Comparison of ENCODE assay signal across 1 cellular context in the genomic region with DNA sequence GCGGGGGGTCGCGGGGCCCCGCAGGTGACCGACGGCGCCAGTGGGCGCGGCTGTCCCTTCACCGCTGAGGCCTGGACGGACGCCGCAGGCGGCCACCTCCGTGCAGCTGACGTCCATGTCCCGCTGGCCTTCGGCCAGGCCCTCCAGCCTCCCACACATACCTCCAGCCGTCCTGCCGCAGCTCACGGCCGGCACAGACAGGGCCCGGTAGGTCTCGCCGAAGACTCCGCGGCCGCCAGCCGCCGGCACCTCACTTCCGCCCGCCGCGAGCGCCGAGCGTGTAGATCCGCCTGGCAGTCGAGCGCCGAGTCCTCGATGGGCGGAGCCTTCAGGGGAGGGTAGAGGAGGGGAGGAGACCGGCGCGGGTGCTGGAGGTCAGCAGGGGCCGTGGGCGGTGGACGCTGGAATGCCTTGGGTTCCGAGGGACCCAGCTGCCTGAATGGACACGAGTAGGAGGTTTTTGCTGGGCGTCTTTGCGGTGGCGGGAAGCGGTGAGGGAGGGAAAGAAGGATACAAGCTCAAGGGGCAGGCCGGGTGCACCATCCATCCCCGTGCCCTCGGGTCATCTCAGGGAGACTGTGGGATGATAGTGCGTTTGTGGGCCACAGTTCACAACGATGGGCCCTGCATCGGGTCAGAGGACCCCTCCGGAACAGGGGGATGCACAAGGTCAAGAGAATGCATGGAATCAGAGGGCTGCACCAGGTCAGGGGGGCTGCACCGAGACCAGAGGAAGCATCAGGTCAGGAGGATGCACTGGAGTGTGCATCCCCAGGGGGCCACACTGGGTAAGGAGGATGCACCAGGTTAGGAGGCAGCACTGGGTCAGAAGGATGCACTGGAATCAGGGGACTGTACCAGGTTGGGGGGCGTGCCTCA.
TF ChIP-seq lines count a peak whose summit lies in the region.

A gene with protein sequence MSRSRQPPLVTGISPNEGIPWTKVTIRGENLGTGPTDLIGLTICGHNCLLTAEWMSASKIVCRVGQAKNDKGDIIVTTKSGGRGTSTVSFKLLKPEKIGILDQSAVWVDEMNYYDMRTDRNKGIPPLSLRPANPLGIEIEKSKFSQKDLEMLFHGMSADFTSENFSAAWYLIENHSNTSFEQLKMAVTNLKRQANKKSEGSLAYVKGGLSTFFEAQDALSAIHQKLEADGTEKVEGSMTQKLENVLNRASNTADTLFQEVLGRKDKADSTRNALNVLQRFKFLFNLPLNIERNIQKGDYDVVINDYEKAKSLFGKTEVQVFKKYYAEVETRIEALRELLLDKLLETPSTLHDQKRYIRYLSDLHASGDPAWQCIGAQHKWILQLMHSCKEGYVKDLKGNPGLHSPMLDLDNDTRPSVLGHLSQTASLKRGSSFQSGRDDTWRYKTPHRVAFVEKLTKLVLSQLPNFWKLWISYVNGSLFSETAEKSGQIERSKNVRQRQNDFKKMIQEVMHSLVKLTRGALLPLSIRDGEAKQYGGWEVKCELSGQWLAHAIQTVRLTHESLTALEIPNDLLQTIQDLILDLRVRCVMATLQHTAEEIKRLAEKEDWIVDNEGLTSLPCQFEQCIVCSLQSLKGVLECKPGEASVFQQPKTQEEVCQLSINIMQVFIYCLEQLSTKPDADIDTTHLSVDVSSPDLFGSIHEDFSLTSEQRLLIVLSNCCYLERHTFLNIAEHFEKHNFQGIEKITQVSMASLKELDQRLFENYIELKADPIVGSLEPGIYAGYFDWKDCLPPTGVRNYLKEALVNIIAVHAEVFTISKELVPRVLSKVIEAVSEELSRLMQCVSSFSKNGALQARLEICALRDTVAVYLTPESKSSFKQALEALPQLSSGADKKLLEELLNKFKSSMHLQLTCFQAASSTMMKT (minus strand): TSS at position 282 of the 879 bp plus-strand sequence. CDS start 55,321 bp downstream, outside the sequence.

TF ChIP-seq in HepG2, 621 proteins besides CTCF, POLR2A, EP300 and RAD21 (continued from another document and continues in another):
- TF ChIP-seq, protein P1, sequence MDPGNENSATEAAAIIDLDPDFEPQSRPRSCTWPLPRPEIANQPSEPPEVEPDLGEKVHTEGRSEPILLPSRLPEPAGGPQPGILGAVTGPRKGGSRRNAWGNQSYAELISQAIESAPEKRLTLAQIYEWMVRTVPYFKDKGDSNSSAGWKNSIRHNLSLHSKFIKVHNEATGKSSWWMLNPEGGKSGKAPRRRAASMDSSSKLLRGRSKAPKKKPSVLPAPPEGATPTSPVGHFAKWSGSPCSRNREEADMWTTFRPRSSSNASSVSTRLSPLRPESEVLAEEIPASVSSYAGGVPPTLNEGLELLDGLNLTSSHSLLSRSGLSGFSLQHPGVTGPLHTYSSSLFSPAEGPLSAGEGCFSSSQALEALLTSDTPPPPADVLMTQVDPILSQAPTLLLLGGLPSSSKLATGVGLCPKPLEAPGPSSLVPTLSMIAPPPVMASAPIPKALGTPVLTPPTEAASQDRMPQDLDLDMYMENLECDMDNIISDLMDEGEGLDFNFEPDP (CRISPR knock-in tag; conservative IDR thresholded peaks at IDR 0.05): no peak
- TF ChIP-seq ZNF747 (CRISPR knock-in tag; IDR thresholded peaks at IDR 0.05; ENCODE audit: borderline replicate concordance) (peak; percentile 96), ZNF703 (CRISPR knock-in tag; IDR thresholded peaks at IDR 0.05; ENCODE audit: borderline replicate concordance) (no peak), MIER2 (CRISPR knock-in tag; IDR thresholded peaks at IDR 0.05) (0 out of 2 replicates have a peak, but pooled peaks have one; percentile 48), MATR3 (CRISPR knock-in tag; IDR thresholded peaks at IDR 0.05) (0 out of 2 replicates have a peak, but pooled peaks have one; percentile 61), ZNF674 (CRISPR knock-in tag; IDR thresholded peaks at IDR 0.05; ENCODE audit: low read depth) (peak; percentile 82; the same call in 1 of the 2 replicates), FOXA3 (CRISPR knock-in tag; IDR thresholded peaks at IDR 0.05) (peak; percentile 83), ZNF326 (CRISPR knock-in tag; IDR thresholded peaks at IDR 0.05; ENCODE audit: borderline replicate concordance) (no peak), PAF1 (CRISPR knock-in tag; IDR thresholded peaks at IDR 0.05) (no peak), SMARCC2 (IDR thresholded peaks at IDR 0.05) (no peak), REL (CRISPR knock-in tag; conservative IDR thresholded peaks at IDR 0.05) (peak; percentile 86; the same call in 1 of the 2 replicates), NFE2L1 (CRISPR knock-in tag; IDR thresholded peaks at IDR 0.05; ENCODE audit: borderline replicate concordance) (no peak; the same call in 1 of the 2 replicates), KLF13 (CRISPR knock-in tag; IDR thresholded peaks at IDR 0.05) (peak; percentile 77), SRF (IDR thresholded peaks at IDR 0.05; ENCODE audit: low read depth, low read length) (peak; percentile 99), HNRNPLL (IDR thresholded peaks at IDR 0.05; ENCODE audit: low read depth, low read length, poor library complexity, severe bottlenecking) (peak; percentile 84), NFE2L2 (IDR thresholded peaks at IDR 0.05; ENCODE audit: low read length) (no peak), HNF4A (CRISPR knock-in tag; IDR thresholded peaks at IDR 0.05) (peak; percentile 44; the same call in 1 of the 2 replicates), ZBTB21 (CRISPR knock-in tag; IDR thresholded peaks at IDR 0.05) (peak; percentile 55; the same call in 1 of the 2 replicates), ZNF530 (CRISPR knock-in tag; IDR thresholded peaks at IDR 0.05; ENCODE audit: low read depth) (no peak), RARA (CRISPR knock-in tag; IDR thresholded peaks at IDR 0.05) (peak; percentile 71), TCF7 (IDR thresholded peaks at IDR 0.05; ENCODE audit: low read depth) (no peak), GZF1 (CRISPR knock-in tag; IDR thresholded peaks at IDR 0.05) (0 out of 2 replicates have a peak, but pooled peaks have one; percentile 6), THYN1 (CRISPR knock-in tag; IDR thresholded peaks at IDR 0.05; ENCODE audit: borderline replicate concordance, low read depth) (no peak), NRL (CRISPR knock-in tag; IDR thresholded peaks at IDR 0.05; ENCODE audit: borderline replicate concordance) (0 out of 2 replicates have a peak, but pooled peaks have one; percentile 12), ZKSCAN1 (IDR thresholded peaks at IDR 0.05; ENCODE audit: low read length) (peak; percentile 56; the same call in 1 of the 2 replicates), ZNF841 (CRISPR knock-in tag; IDR thresholded peaks at IDR 0.05; ENCODE audit: borderline replicate concordance) (0 out of 2 replicates have a peak, but pooled peaks have one; percentile 34), ZMYM2 (CRISPR knock-in tag; IDR thresholded peaks at IDR 0.05) (no peak), ZNF749 (CRISPR knock-in tag; IDR thresholded peaks at IDR 0.05; ENCODE audit: borderline replicate concordance) (peak; percentile 40; the same call in 1 of the 2 replicates), RFX3 (CRISPR knock-in tag; IDR thresholded peaks at IDR 0.05) (0 out of 2 replicates have a peak, but pooled peaks have one; percentile 15), ZNF484 (CRISPR knock-in tag; IDR thresholded peaks at IDR 0.05; ENCODE audit: borderline replicate concordance, low read depth) (no peak), NCOA1 (CRISPR knock-in tag; IDR thresholded peaks at IDR 0.05) (no peak; the same call in 1 of the 2 replicates), MEF2D (CRISPR knock-in tag; IDR thresholded peaks at IDR 0.05) (peak; percentile 85; the same call in 1 of the 2 replicates), AGO2 (optimal IDR thresholded peaks at IDR 0.05; ENCODE audit: low read depth, low read length) (peak; percentile 55), MBD4 (IDR thresholded peaks at IDR 0.05; ENCODE audit: borderline replicate concordance, low read length) (no peak), ZNF790 (CRISPR knock-in tag; IDR thresholded peaks at IDR 0.05; ENCODE audit: borderline replicate concordance) (no peak; the same call in 1 of the 2 replicates), ZNF792 (CRISPR knock-in tag; IDR thresholded peaks at IDR 0.05) (peak; percentile 94), ZNF879 (CRISPR knock-in tag; IDR thresholded peaks at IDR 0.05) (no peak; the same call in 1 of the 2 replicates), TSC22D2 (CRISPR knock-in tag; IDR thresholded peaks at IDR 0.05; ENCODE audit: borderline replicate concordance) (peak; percentile 96), BRCA1 (CRISPR knock-in tag; IDR thresholded peaks at IDR 0.05) (no peak), ZIK1 (CRISPR knock-in tag; IDR thresholded peaks at IDR 0.05; ENCODE audit: borderline replicate concordance, low read depth) (no peak), RARG (CRISPR knock-in tag; IDR thresholded peaks at IDR 0.05; ENCODE audit: low read depth) (0 out of 2 replicates have a peak, but pooled peaks have one; percentile 21), ZNF557 (CRISPR knock-in tag; IDR thresholded peaks at IDR 0.05) (peak; percentile 90), ZSCAN22 (CRISPR knock-in tag; IDR thresholded peaks at IDR 0.05) (no peak)
- TF ChIP-seq, protein P2, sequence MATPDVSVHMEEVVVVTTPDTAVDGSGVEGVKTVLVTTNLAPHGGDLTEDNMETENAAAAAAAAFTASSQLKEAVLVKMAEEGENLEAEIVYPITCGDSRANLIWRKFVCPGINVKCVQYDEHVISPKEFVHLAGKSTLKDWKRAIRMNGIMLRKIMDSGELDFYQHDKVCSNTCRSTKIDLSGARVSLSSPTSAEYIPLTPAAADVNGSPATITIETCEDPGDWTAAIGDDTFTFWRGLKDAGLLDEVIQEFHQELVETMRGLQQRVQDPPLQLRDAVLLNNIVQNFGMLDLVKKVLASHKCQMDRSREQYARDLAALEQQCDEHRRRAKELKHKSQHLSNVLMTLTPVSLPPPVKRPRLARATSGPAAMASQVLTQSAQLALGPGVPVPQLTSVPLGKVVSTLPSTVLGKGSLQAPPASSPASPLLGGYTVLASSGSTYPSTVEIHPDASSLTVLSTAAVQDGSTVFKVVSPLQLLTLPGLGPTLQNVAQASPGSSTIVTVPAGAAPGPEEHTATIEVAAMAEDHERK (CRISPR knock-in tag; IDR thresholded peaks at IDR 0.05; ENCODE audit: low read depth): no peak; the same call in 1 of the 2 replicates
- TF ChIP-seq, protein P3, sequence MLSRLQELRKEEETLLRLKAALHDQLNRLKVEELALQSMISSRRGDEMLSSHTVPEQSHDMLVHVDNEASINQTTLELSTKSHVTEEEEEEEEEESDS (CRISPR knock-in tag; IDR thresholded peaks at IDR 0.05; ENCODE audit: borderline replicate concordance): no peak
- TF ChIP-seq, protein P4, sequence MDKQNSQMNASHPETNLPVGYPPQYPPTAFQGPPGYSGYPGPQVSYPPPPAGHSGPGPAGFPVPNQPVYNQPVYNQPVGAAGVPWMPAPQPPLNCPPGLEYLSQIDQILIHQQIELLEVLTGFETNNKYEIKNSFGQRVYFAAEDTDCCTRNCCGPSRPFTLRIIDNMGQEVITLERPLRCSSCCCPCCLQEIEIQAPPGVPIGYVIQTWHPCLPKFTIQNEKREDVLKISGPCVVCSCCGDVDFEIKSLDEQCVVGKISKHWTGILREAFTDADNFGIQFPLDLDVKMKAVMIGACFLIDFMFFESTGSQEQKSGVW (CRISPR knock-in tag; IDR thresholded peaks at IDR 0.05; ENCODE audit: borderline replicate concordance): no peak
- TF ChIP-seq, protein P5, sequence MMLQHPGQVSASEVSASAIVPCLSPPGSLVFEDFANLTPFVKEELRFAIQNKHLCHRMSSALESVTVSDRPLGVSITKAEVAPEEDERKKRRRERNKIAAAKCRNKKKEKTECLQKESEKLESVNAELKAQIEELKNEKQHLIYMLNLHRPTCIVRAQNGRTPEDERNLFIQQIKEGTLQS (CRISPR knock-in tag; IDR thresholded peaks at IDR 0.05): peak; percentile 66
- TF ChIP-seq, protein P6, sequence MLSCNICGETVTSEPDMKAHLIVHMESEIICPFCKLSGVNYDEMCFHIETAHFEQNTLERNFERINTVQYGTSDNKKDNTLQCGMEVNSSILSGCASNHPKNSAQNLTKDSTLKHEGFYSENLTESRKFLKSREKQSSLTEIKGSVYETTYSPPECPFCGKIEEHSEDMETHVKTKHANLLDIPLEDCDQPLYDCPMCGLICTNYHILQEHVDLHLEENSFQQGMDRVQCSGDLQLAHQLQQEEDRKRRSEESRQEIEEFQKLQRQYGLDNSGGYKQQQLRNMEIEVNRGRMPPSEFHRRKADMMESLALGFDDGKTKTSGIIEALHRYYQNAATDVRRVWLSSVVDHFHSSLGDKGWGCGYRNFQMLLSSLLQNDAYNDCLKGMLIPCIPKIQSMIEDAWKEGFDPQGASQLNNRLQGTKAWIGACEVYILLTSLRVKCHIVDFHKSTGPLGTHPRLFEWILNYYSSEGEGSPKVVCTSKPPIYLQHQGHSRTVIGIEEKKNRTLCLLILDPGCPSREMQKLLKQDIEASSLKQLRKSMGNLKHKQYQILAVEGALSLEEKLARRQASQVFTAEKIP (CRISPR knock-in tag; IDR thresholded peaks at IDR 0.05; ENCODE audit: borderline replicate concordance): no peak
- TF ChIP-seq, protein P7, sequence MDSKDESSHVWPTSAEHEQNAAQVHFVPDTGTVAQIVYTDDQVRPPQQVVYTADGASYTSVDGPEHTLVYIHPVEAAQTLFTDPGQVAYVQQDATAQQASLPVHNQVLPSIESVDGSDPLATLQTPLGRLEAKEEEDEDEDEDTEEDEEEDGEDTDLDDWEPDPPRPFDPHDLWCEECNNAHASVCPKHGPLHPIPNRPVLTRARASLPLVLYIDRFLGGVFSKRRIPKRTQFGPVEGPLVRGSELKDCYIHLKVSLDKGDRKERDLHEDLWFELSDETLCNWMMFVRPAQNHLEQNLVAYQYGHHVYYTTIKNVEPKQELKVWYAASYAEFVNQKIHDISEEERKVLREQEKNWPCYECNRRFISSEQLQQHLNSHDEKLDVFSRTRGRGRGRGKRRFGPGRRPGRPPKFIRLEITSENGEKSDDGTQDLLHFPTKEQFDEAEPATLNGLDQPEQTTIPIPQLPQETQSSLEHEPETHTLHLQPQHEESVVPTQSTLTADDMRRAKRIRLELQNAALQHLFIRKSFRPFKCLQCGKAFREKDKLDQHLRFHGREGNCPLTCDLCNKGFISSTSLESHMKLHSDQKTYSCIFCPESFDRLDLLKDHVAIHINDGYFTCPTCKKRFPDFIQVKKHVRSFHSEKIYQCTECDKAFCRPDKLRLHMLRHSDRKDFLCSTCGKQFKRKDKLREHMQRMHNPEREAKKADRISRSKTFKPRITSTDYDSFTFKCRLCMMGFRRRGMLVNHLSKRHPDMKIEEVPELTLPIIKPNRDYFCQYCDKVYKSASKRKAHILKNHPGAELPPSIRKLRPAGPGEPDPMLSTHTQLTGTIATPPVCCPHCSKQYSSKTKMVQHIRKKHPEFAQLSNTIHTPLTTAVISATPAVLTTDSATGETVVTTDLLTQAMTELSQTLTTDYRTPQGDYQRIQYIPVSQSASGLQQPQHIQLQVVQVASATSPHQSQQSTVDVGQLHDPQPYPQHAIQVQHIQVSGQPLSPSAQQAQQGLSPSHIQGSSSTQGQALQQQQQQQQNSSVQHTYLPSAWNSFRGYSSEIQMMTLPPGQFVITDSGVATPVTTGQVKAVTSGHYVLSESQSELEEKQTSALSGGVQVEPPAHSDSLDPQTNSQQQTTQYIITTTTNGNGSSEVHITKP (CRISPR knock-in tag; IDR thresholded peaks at IDR 0.05; ENCODE audit: low read depth): peak; percentile 20; the same call in 1 of the 2 replicates
